ENCODE assay signal across 8 cellular contexts in genomic region chr7:877312-878232, GRCh38. TPM values are rescaled to one million over a fixed set of nuclear protein-coding genes. Genes with fewer than 3 reads are reported as not detected.
A peak's percentile ranks its signal among the peaks of the same experiment; 100 is the strongest.
DNase-seq lines count a peak whose midpoint lies in the region; ATAC-seq and TF ChIP-seq lines count a peak whose summit lies in the region.

No MANE protein-coding gene starts in this region.

- H3K36me3 ChIP-seq in iPS-20b (ENCODE audit: insufficient read depth, low read depth, low read length), result peaks cover 45% of the 10 kb centered on the region
- H3K36me3 ChIP-seq in stomach smooth muscle (ENCODE audit: control insufficient read depth in 2 of 2, insufficient read depth in 2 of 2, low read length in 2 of 2), result peaks cover under 1 to 15% of the 10 kb centered on the region in 2 donors

- H3K79me1 ChIP-seq in H9 (ENCODE audit: insufficient read depth, low read depth, low read length, poor library complexity, severe bottlenecking), result peaks cover 3% of the 10 kb centered on the region

- no peak overlapping the region for H3K23ac ChIP-seq in H9 (ENCODE audit: insufficient read length, low read depth, low read length)

- peak overlapping the region; percentile 35 for H3K4me2 ChIP-seq in H9 (ENCODE audit: insufficient read depth, insufficient read length, low read length)

- peaks cover 5 to 6% of the 10 kb centered on the region in 2 experiments for H3K9me3 Mint-ChIP-seq in H9
- no peaks in the 10 kb centered on the region for H3K9me3 Mint-ChIP-seq in activated naive CD4-positive, alpha-beta T cell treated with anti-CD3 and anti-CD28 coated beads, Interleukin-2, amount 50 U/mL, for 72 hours

- H3K36me3 Mint-ChIP-seq in H9 (ENCODE audit: insufficient read depth in 1 of 3, low read depth in 3 of 3), result peaks cover 27 to 42% (median 40%) of the 10 kb centered on the region in 3 experiments
- peaks cover 0 to 10% of the 10 kb centered on the region in 2 donors for H3K36me3 Mint-ChIP-seq in activated naive CD4-positive, alpha-beta T cell treated with anti-CD3 and anti-CD28 coated beads, Interleukin-2, amount 50 U/mL, for 72 hours

- no peak overlapping the region for H2BK5ac ChIP-seq in H9 (ENCODE audit: insufficient read length, low read length)

- H3K9ac ChIP-seq in H9 (ENCODE audit: extremely low read depth, insufficient read length, low read length) (peak overlapping the region; percentile 75), iPS-20b (ENCODE audit: low read depth, low read length) (peak overlapping the region; percentile 87), stomach smooth muscle (ENCODE audit: low read length in 2 of 2) (peak overlapping the region; percentile 81 to 86)

- H3K9me3 ChIP-seq in H9 (ENCODE audit: control insufficient read depth, low read depth, low read length), result no peaks in the 10 kb centered on the region
- no peaks in the 10 kb centered on the region for H3K9me3 ChIP-seq in iPS-20b (ENCODE audit: insufficient read depth, low read depth, low read length)
- H3K9me3 ChIP-seq in stomach smooth muscle (ENCODE audit: control insufficient read depth in 2 of 2, low read length in 2 of 2), result no peaks in the 10 kb centered on the region

- H4K5ac ChIP-seq in H9 (ENCODE audit: insufficient read length, low read depth, low read length), result no peak overlapping the region

- no peaks in the 10 kb centered on the region for H4K20me1 ChIP-seq in H9 (ENCODE audit: control insufficient read depth, insufficient read depth, insufficient read length)

- H2BK12ac ChIP-seq in H9 (ENCODE audit: insufficient read length, low read depth, low read length), result no peak overlapping the region

- peaks cover 40% of the 10 kb centered on the region; the same call in 1 of the 2 replicates for H3K79me2 ChIP-seq in H9 (ENCODE audit: insufficient read depth, low read length)

- H3K4me3 ChIP-seq in iPS-20b (ENCODE audit: low read length) (peak overlapping the region; percentile 81), stomach smooth muscle (ENCODE audit: low read length in 2 of 2) (peak overlapping the region; percentile 72 to 87)

- TF ChIP-seq CTCF in 22Rv1 (IDR thresholded peaks at IDR 0.05) (no peak), H9 (conservative IDR thresholded peaks at IDR 0.05) (no peak)

- H3K4me3 Mint-ChIP-seq in H9, result peak overlapping the region; percentile 91 to 95

- no peak overlapping the region for H3K56ac ChIP-seq in H9 (ENCODE audit: insufficient read length, low read depth, low read length)

- H3K27ac Mint-ChIP-seq in H9, result peak overlapping the region; percentile 84 to 93 (median 88); a peak in 4 of 7 replicates
- H3K27ac Mint-ChIP-seq in activated naive CD4-positive, alpha-beta T cell treated with anti-CD3 and anti-CD28 coated beads, Interleukin-2, amount 50 U/mL, for 72 hours, result peak overlapping the region; percentile 90 to 96

- peaks cover 5% of the 10 kb centered on the region for H3K23me2 ChIP-seq in H9 (ENCODE audit: insufficient read length, low read depth, low read length, poor library complexity, severe bottlenecking)

- no peak for ATAC-seq in activated naive CD4-positive, alpha-beta T cell treated with anti-CD3 and anti-CD28 coated beads, Interleukin-2, amount 50 U/mL, for 72 hours
- ATAC-seq in HG03139 (IDR thresholded peaks at IDR 0.05; ENCODE audit: unreplicated experiment) (no peak), HG02870 (IDR thresholded peaks at IDR 0.05; ENCODE audit: unreplicated experiment) (no peak)

- no peak overlapping the region for H2AFZ ChIP-seq in H9 (ENCODE audit: low read length)

- H2BK20ac ChIP-seq in H9 (ENCODE audit: low read depth, low read length, poor library complexity, severe bottlenecking), result no peak overlapping the region

- no peak overlapping the region for H3T11ph ChIP-seq in H9 (ENCODE audit: low read length)

- H3K14ac ChIP-seq in H9 (ENCODE audit: insufficient read depth, low read length), result no peak overlapping the region; the same call in 1 of the 2 replicates

- DNase-seq in H9, result no peak
- DNase-seq in activated naive CD4-positive, alpha-beta T cell treated with anti-CD3 and anti-CD28 coated beads, Interleukin-2, amount 50 U/mL, for 72 hours (ENCODE audit: low spot score in 2 of 2), result no peak
- DNase-seq in putamen (ENCODE audit: low spot score), result no peak

- H3K27me3 Mint-ChIP-seq in H9 (ENCODE audit: low read depth), result no peaks in the 10 kb centered on the region

- H3K4ac ChIP-seq in H9 (ENCODE audit: low read depth, low read length), result no peak overlapping the region

- no peak overlapping the region for H3K18ac ChIP-seq in H9 (ENCODE audit: insufficient read length, low read depth, low read length)

- no peaks in the 10 kb centered on the region for H3K27me3 ChIP-seq in H9 (ENCODE audit: insufficient read depth, low read length)
- H3K27me3 ChIP-seq in iPS-20b (ENCODE audit: insufficient read depth, low read length), result no peaks in the 10 kb centered on the region
- H3K27me3 ChIP-seq in stomach smooth muscle (ENCODE audit: control insufficient read depth in 1 of 2, insufficient read depth in 2 of 2, low read length in 2 of 2), result no peaks in the 10 kb centered on the region

- H3K4me1 ChIP-seq in H9 (ENCODE audit: insufficient read depth, low read length) (0 out of 2 replicates have a peak, but pooled peaks cover 2% of the 10 kb centered on the region), iPS-20b (ENCODE audit: insufficient read depth, low read length) (peaks cover 4% of the 10 kb centered on the region; the same call in 1 of the 2 replicates), stomach smooth muscle (ENCODE audit: control insufficient read depth, insufficient read depth, low read length) (peaks cover 55% of the 10 kb centered on the region)

- peaks cover 12% of the 10 kb centered on the region in 2 experiments for H3K4me1 Mint-ChIP-seq in H9

- WGBS in H9 (ENCODE audit: extremely low coverage, insufficient read length, low lambda C conversion rate), result no CpG with 5 or more reads among the region's 47 CpGs

- H2BK15ac ChIP-seq in H9 (ENCODE audit: low read depth, low read length), result no peak overlapping the region

- H3K27ac ChIP-seq in 22Rv1 (peak overlapping the region; percentile 84), H9 (ENCODE audit: insufficient read length, low read depth, low read length) (no peak overlapping the region), iPS-20b (ENCODE audit: low read length) (peak overlapping the region; percentile 32), stomach smooth muscle (ENCODE audit: low read length) (peak overlapping the region; percentile 77)

- H2BK120ac ChIP-seq in H9 (ENCODE audit: low read depth, low read length, poor library complexity, severe bottlenecking), result no peak overlapping the region

- H4K91ac ChIP-seq in H9 (ENCODE audit: insufficient read length, low read depth, low read length), result no peak overlapping the region

- H2AK5ac ChIP-seq in H9 (ENCODE audit: insufficient read length, low read length), result no peak overlapping the region

- no peak overlapping the region for H4K8ac ChIP-seq in H9 (replicated peaks; ENCODE audit: insufficient read length, low read depth, low read length)

RNA-seq across cellular contexts. Expression of gene GET4, which starts 1.2 kb away (rescaled TPM):
- 70.2 and 75.1 TPM in 2 replicates for total RNA-seq in H9 (2021)
- total RNA-seq in activated naive CD4-positive, alpha-beta T cell treated with anti-CD3 and anti-CD28 coated beads, Interleukin-2, amount 50 U/mL, for 72 hours, result 10 to 100 TPM; 32.5 to 34.1 TPM

RNA-seq across cellular contexts. Expression of gene SUN1, which starts 45.3 kb away (rescaled TPM):
- 105 and 118 TPM in 2 replicates for total RNA-seq in H9 (2021)
- 100 to 1,000 TPM; 106 to 109 TPM for total RNA-seq in activated naive CD4-positive, alpha-beta T cell treated with anti-CD3 and anti-CD28 coated beads, Interleukin-2, amount 50 U/mL, for 72 hours
